ENCODE assay signal across 14 cellular contexts in the genomic region with DNA sequence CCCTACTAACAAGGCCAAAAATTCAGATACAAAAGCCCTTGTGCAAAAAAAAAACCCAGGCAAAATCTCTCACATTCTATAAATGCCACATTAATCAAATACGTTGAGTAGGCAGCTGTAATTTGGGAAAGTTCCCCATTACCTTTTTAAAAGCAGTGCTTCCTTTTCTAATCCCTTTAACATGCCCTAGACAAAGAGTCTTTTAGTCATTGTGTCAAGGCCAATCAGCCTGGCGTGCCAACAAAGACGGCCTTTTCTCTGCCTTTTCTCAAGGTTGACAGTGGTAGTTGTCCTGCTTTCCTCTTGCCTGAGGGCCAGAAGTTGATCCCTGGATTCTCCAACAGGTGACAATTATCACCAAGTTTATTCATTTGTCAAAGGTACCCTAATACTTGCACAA.
"Had no signal": no experiment of that assay in that cellular context is flagged by ENCODE, and none has a peak within 500 bp of the region (broad histone marks: within the 10 kb centered on the region; RNA-seq: fewer than 3 reads in every experiment).

No MANE protein-coding gene starts in this region.

- H3K27me3 ChIP-seq: sigmoid colon had no signal

- H3K4me1 ChIP-seq: foreskin keratinocyte had no signal

- H3K4me1 Mint-ChIP-seq: activated naive CD4-positive, alpha-beta T cell treated with anti-CD3 and anti-CD28 coated beads, Interleukin-2, amount 10 ng/mL, durations not matched to agents 7 days and 5 days; T-cell had no signal

- DNase-seq: activated naive CD4-positive, alpha-beta T cell treated with anti-CD3 and anti-CD28 coated beads, Interleukin-2, amount 10 ng/mL, durations not matched to agents 7 days and 5 days; caudate nucleus; cortex of kidney; effector CD4-positive, alpha-beta T cell; foreskin keratinocyte; glutamatergic neuron; mesenchymal stem cell; sigmoid colon; stimulated activated CD4-positive, alpha-beta T cell treated with anti-CD3 and anti-CD28 coated beads, Interleukin-1b, Interleukin-23, amount 100 ng/mL, for 48 hours; T-cell; T-helper 9 cell had no signal

- H3K4me3 Mint-ChIP-seq: activated naive CD4-positive, alpha-beta T cell treated with anti-CD3 and anti-CD28 coated beads, Interleukin-2, amount 10 ng/mL, durations not matched to agents 7 days and 5 days; natural killer cell treated with Interleukin-12 subunit alpha and Interleukin-12 subunit beta and Interleukin-15 and Interleukin-18, amount 100 ng/mL, for 72 hours; T-cell had no signal

- H3K27ac ChIP-seq: foreskin keratinocyte, sigmoid colon had no signal

- H3K27ac Mint-ChIP-seq: activated naive CD4-positive, alpha-beta T cell treated with anti-CD3 and anti-CD28 coated beads, Interleukin-2, amount 10 ng/mL, durations not matched to agents 7 days and 5 days; activated T-helper 2 cell treated with anti-CD3 and anti-CD28 coated beads, Interferon-gamma antibody, Interleukin-2, Interleukin-4, amounts not matched to agents 10 μg/mL and 5 μg/mL and 100 μg/mL, durations not matched to agents 14 hours and 24 hours and 36 hours; natural killer cell treated with Interleukin-12 subunit alpha and Interleukin-12 subunit beta and Interleukin-15 and Interleukin-18, amount 100 ng/mL, for 72 hours; T-cell had no signal

- H3K4me3 ChIP-seq: sigmoid colon had no signal

- H3K9me3 Mint-ChIP-seq: activated naive CD4-positive, alpha-beta T cell treated with anti-CD3 and anti-CD28 coated beads, Interleukin-2, amount 10 ng/mL, durations not matched to agents 7 days and 5 days; activated T-helper 2 cell treated with anti-CD3 and anti-CD28 coated beads, Interferon-gamma antibody, Interleukin-2, Interleukin-4, amounts not matched to agents 10 μg/mL and 5 μg/mL and 100 μg/mL, durations not matched to agents 14 hours and 24 hours and 36 hours; natural killer cell treated with Interleukin-12 subunit alpha and Interleukin-12 subunit beta and Interleukin-15 and Interleukin-18, amount 100 ng/mL, for 72 hours; T-cell had no signal

- H3K36me3 Mint-ChIP-seq: activated naive CD4-positive, alpha-beta T cell treated with anti-CD3 and anti-CD28 coated beads, Interleukin-2, amount 10 ng/mL, durations not matched to agents 7 days and 5 days; natural killer cell treated with Interleukin-12 subunit alpha and Interleukin-12 subunit beta and Interleukin-15 and Interleukin-18, amount 100 ng/mL, for 72 hours; T-cell had no signal

- H3K36me3 ChIP-seq: sigmoid colon had no signal

- H3K9me3 ChIP-seq: sigmoid colon had no signal

- ATAC-seq: activated CD4-positive, CD25-positive, alpha-beta regulatory T cell treated with anti-CD3 and anti-CD28 coated beads, Interleukin-2, amount 50 U/mL, for 24 hours; foreskin keratinocyte; natural killer cell treated with Interleukin-12 subunit alpha and Interleukin-12 subunit beta and Interleukin-15 and Interleukin-18, amount 100 ng/mL, for 72 hours; T-cell had no signal
